ENCODE assay signal across 8 cellular contexts in genomic region chr17:83119987-83120864, GRCh38. TPM values are rescaled to one million over a fixed set of nuclear protein-coding genes. Genes with fewer than 3 reads are reported as not detected.
DNase-seq lines count a peak whose midpoint lies in the region; ATAC-seq and TF ChIP-seq lines count a peak whose summit lies in the region.

No MANE protein-coding gene starts in this region.

- H3K27ac Mint-ChIP-seq in GM23338 (no peak overlapping the region), immature natural killer cell (peak overlapping the region in 5 of 6 donors; percentile 32 to 83 (median 67))

- H3K4me1 ChIP-seq in GM23338 (ENCODE audit: insufficient read depth) (peaks cover 6% of the 10 kb centered on the region; the same call in 1 of the 2 replicates), Peyer's patch (peaks cover 0 to 9% (median 2%) of the 10 kb centered on the region in 4 donors)

- H3K4me3 ChIP-seq in GM12865 (ENCODE audit: low read depth, low read length) (no peak overlapping the region), GM23338 (peak overlapping the region; percentile 70), Peyer's patch (peak overlapping the region in 2 of 4 donors; percentile 19 to 32)

- no peaks in the 10 kb centered on the region for H3K9me3 ChIP-seq in Peyer's patch

- no peak for TF ChIP-seq CTCF in GM12865 (IDR thresholded peaks at IDR 0.05; ENCODE audit: insufficient read depth, low read depth, low read length, missing control alignments)
- no peak for TF ChIP-seq CTCF in GM23338 (conservative IDR thresholded peaks at IDR 0.05; ENCODE audit: low read depth in 2 of 2)
- no peak for TF ChIP-seq CTCF in Peyer's patch (IDR thresholded peaks at IDR 0.05)

- TF ChIP-seq POLR2A in Peyer's patch (IDR thresholded peaks at IDR 0.05) = no peak

- H3K4me1 Mint-ChIP-seq in GM23338 (peaks cover 20% of the 10 kb centered on the region), immature natural killer cell (peaks cover 45 to 56% of the 10 kb centered on the region in 2 donors)

- H3K27ac ChIP-seq in GM23338 (ENCODE audit: low read depth) (no peak overlapping the region), Peyer's patch (no peak overlapping the region)

- peak overlapping the region; percentile 97 for H2AFZ ChIP-seq in GM23338

- H3K4me3 Mint-ChIP-seq in GM23338 (peak overlapping the region; percentile 73), immature natural killer cell (peak overlapping the region in 2 of 5 donors; percentile 21 to 63)

- H3K9me3 Mint-ChIP-seq in GM23338 (peaks cover 6% of the 10 kb centered on the region), immature natural killer cell (peaks cover 0 to 2% (median 0%) of the 10 kb centered on the region in 6 donors)

- H3K4me2 ChIP-seq in GM23338 = peak overlapping the region; percentile 84

- H3K27me3 Mint-ChIP-seq in GM23338 (ENCODE audit: insufficient read depth, low read depth, poor library complexity) (peaks cover 30% of the 10 kb centered on the region), immature natural killer cell (ENCODE audit: low read depth in 3 of 3) (peaks cover 40 to 81% (median 48%) of the 10 kb centered on the region in 3 donors)

- H3K36me3 Mint-ChIP-seq in GM23338 (ENCODE audit: low read depth) (peaks cover 3% of the 10 kb centered on the region; the same call in 2 of the 3 replicates), immature natural killer cell (no peaks in the 10 kb centered on the region)

- ATAC-seq in GM23338 (peak; percentile 69), GM19395 (IDR thresholded peaks at IDR 0.05; ENCODE audit: unreplicated experiment) (no peak)

- H3K79me2 ChIP-seq in GM23338 (replicated peaks; ENCODE audit: insufficient read depth) = no peaks in the 10 kb centered on the region

- H3K27me3 ChIP-seq in GM23338 (ENCODE audit: insufficient read depth) (no peaks in the 10 kb centered on the region; the same call in 1 of the 2 replicates), Peyer's patch (no peaks in the 10 kb centered on the region)

- H3F3A ChIP-seq in GM23338 (replicated peaks; ENCODE audit: low read depth) = no peaks in the 10 kb centered on the region; the same call in 1 of the 2 replicates

- DNase-seq in GM12865 (ENCODE audit: low read depth) (peak; percentile 84), GM23338 (ENCODE audit: low spot score) (peak; percentile 63), Peyer's patch (peak in 2 of 3 donors; percentile 77 to 88), immature natural killer cell (no peak), SHP77 treated with DMSO at 0.1 percent for 48 hours (lab: John Stamatoyannopoulos, UW) (no peak), NCI-H1048 (lab: John Stamatoyannopoulos, UW) (no peak), NCI-H510A (lab: John Stamatoyannopoulos, UW) (no peak)

- H3K36me3 ChIP-seq in GM23338 (ENCODE audit: insufficient read depth) (no peaks in the 10 kb centered on the region), Peyer's patch (no peaks in the 10 kb centered on the region)

- H3K9me2 ChIP-seq in GM23338 (ENCODE audit: insufficient read depth) = no peaks in the 10 kb centered on the region

- H4K20me1 ChIP-seq in GM23338 (replicated peaks; ENCODE audit: insufficient read depth) = no peaks in the 10 kb centered on the region

TF ChIP-seq in GM23338, 12 proteins besides CTCF, POLR2A, EP300 and RAD21 (continues in another document):
- TF ChIP-seq STAT1 (IDR thresholded peaks at IDR 0.05; ENCODE audit: unreplicated experiment) = no peak
- TF ChIP-seq ZNF114 (CRISPR knock-in tag; IDR thresholded peaks at IDR 0.05) = no peak
- no peak for TF ChIP-seq REST (IDR thresholded peaks at IDR 0.05; ENCODE audit: unreplicated experiment)
- no peak for TF ChIP-seq POLR2AphosphoS5 (IDR thresholded peaks at IDR 0.05; ENCODE audit: low read depth)
- TF ChIP-seq JUNB (IDR thresholded peaks at IDR 0.05; ENCODE audit: unreplicated experiment) = no peak
- TF ChIP-seq NANOG (IDR thresholded peaks at IDR 0.05; ENCODE audit: borderline replicate concordance) = no peak
- no peak for TF ChIP-seq ZNF331 (CRISPR knock-in tag; IDR thresholded peaks at IDR 0.05; ENCODE audit: low read depth)
- no peak for TF ChIP-seq ETS1 (IDR thresholded peaks at IDR 0.05)

RNA-seq across cellular contexts. Expression of gene METRNL, which starts 40.8 kb away (rescaled TPM):
- 17.4 and 20.2 TPM in 2 replicates for total RNA-seq in GM23338 (2014; rRNA removed; shearing (Covaris generic))
- polyA plus RNA-seq in GM23338 (2016; fragmentation: Nextera tagmentation; extraction: Ambion mirVana) (12.2 and 16.1 TPM in 2 replicates), immature natural killer cell (10 to 100 TPM; 13.6 to 72.3 (median 49.2) TPM)
- total RNA-seq in Peyer's patch = 100 to 1,000 TPM in 3 of 4 donors, 10 to 100 TPM in 1; 73.4 to 170 (median 117) TPM

Comparison
In these comparisons a context has a peak if more than half of its experiments do, and no peak if none do; other contexts are left out.
1. DNase-seq: peak in GM12865 (single experiment), GM23338 (single experiment) and Peyer's patch (2 of 3); none in immature natural killer cell (0 of 3), SHP77 treated with DMSO at 0.1 percent for 48 hours (single experiment), NCI-H1048 (single experiment) and NCI-H510A (single experiment).